15 cellular contexts compared by ENCODE assay signal in genomic region chr22:45270095-45271020, GRCh38. TPM values are rescaled to one million over a fixed set of nuclear protein-coding genes. Genes with fewer than 3 reads are reported as not detected.
DNase-seq lines count a peak whose midpoint lies in the region; ATAC-seq and TF ChIP-seq lines count a peak whose summit lies in the region.
"Had no signal": no experiment of that assay in that cellular context is flagged by ENCODE, and none has a peak within 500 bp of the region (broad histone marks: within the 10 kb centered on the region; RNA-seq: fewer than 3 reads in every experiment).

No MANE protein-coding gene starts in this region.

- TF ChIP-seq CTCF in progenitor cell of endocrine pancreas (IDR thresholded peaks at IDR 0.05; ENCODE audit: unreplicated experiment): no peak
- no peak for TF ChIP-seq CTCF in transverse colon (IDR thresholded peaks at IDR 0.05)
- TF ChIP-seq CTCF in lower leg skin (IDR thresholded peaks at IDR 0.05): no peak

- peak overlapping the region in 1 of 4 donors; percentile 86 for H3K27ac ChIP-seq in transverse colon
- H3K27ac ChIP-seq: neutrophil had no signal

- intact Hi-C loops in transverse colon (cut with DNase I; ENCODE audit: low total_unique reads): no loop called here
- intact Hi-C loops in lower leg skin (cut with DNase I; ENCODE audit: low total_unique reads): no loop called here

- peaks cover 5% of the 10 kb centered on the region for H3K4me1 Mint-ChIP-seq in T-helper 2 cell treated with Interferon-gamma antibody and Interleukin-4, amounts not matched to agents 5 μg/mL and 100 μg/mL, for 36 hours (ENCODE audit: low read depth)
- peaks cover 8 to 13% of the 10 kb centered on the region in 2 donors for H3K4me1 Mint-ChIP-seq in effector memory CD8-positive, alpha-beta T cell (ENCODE audit: low read depth in 2 of 2)
- H3K4me1 Mint-ChIP-seq in progenitor cell of endocrine pancreas (ENCODE audit: low read depth): peaks cover 9% of the 10 kb centered on the region

- in situ Hi-C loops in transverse colon (cut with MboI; ENCODE audit: low pct_ligation_motif_present in 1 of 4, low pct_unique_long_range_greater_than_20kb in 1 of 4, low sequenced_read_pairs in 3 of 4): loop anchor here in 2 of 4 donors (25.0 kb wide), 2 partner anchors 267 to 292 kb away; no protein-coding TSS in a partner anchor

- H3K9me3 Mint-ChIP-seq in T-helper 2 cell treated with Interferon-gamma antibody and Interleukin-4, amounts not matched to agents 5 μg/mL and 100 μg/mL, for 36 hours: no peaks in the 10 kb centered on the region
- H3K9me3 Mint-ChIP-seq in effector memory CD8-positive, alpha-beta T cell: no peaks in the 10 kb centered on the region
- H3K9me3 Mint-ChIP-seq in progenitor cell of endocrine pancreas (ENCODE audit: low read depth): no peaks in the 10 kb centered on the region

- H3K4me3 Mint-ChIP-seq in T-helper 2 cell treated with Interferon-gamma antibody and Interleukin-4, amounts not matched to agents 5 μg/mL and 100 μg/mL, for 36 hours: peak overlapping the region; percentile 69
- H3K4me3 Mint-ChIP-seq in effector memory CD8-positive, alpha-beta T cell: peak overlapping the region; percentile 77 to 89
- H3K4me3 Mint-ChIP-seq in progenitor cell of endocrine pancreas (ENCODE audit: low read depth): peak overlapping the region; percentile 76

- H3K27me3 ChIP-seq in transverse colon: peaks cover 5% of the 10 kb centered on the region
- H3K27me3 ChIP-seq: cardiac muscle cell had no signal

- H3K36me3 ChIP-seq in transverse colon: no peaks in the 10 kb centered on the region
- H3K36me3 ChIP-seq: cardiac muscle cell, neutrophil had no signal

- H3K27me3 Mint-ChIP-seq in T-helper 2 cell treated with Interferon-gamma antibody and Interleukin-4, amounts not matched to agents 5 μg/mL and 100 μg/mL, for 36 hours (ENCODE audit: low read depth): peaks cover 36% of the 10 kb centered on the region
- peaks cover 26 to 43% of the 10 kb centered on the region in 2 donors for H3K27me3 Mint-ChIP-seq in effector memory CD8-positive, alpha-beta T cell
- H3K27me3 Mint-ChIP-seq in progenitor cell of endocrine pancreas: peaks cover 24% of the 10 kb centered on the region

- TF ChIP-seq POLR2A in transverse colon (IDR thresholded peaks at IDR 0.05) (no peak), lower leg skin (IDR thresholded peaks at IDR 0.05) (no peak)

- peaks cover 22 to 52% (median 33%) of the 10 kb centered on the region in 4 donors for H3K4me1 ChIP-seq in transverse colon

- ATAC-seq in effector memory CD8-positive, alpha-beta T cell (replicated peaks): no peak

- H3K36me3 Mint-ChIP-seq in T-helper 2 cell treated with Interferon-gamma antibody and Interleukin-4, amounts not matched to agents 5 μg/mL and 100 μg/mL, for 36 hours (ENCODE audit: low read depth): no peaks in the 10 kb centered on the region
- H3K36me3 Mint-ChIP-seq in effector memory CD8-positive, alpha-beta T cell (ENCODE audit: insufficient read depth): peaks cover 6% of the 10 kb centered on the region
- no peaks in the 10 kb centered on the region for H3K36me3 Mint-ChIP-seq in progenitor cell of endocrine pancreas (ENCODE audit: insufficient read depth)

- no peak for DNase-seq in T-helper 2 cell treated with Interferon-gamma antibody and Interleukin-4, amounts not matched to agents 5 μg/mL and 100 μg/mL, for 36 hours (ENCODE audit: low spot score)
- no peak for DNase-seq in T-helper 2 cell
- peak; percentile 18 for DNase-seq in NCI-H69 (lab: John Stamatoyannopoulos, UW)
- no peak for DNase-seq in effector memory CD8-positive, alpha-beta T cell
- DNase-seq in progenitor cell of endocrine pancreas (ENCODE audit: low spot score, unreplicated experiment): no peak
- DNase-seq in transverse colon: no peak
- DNase-seq in NCI-H345 (lab: John Stamatoyannopoulos, UW): no peak
- DNase-seq in lower leg skin (ENCODE audit: low spot score in 2 of 2): no peak
- DNase-seq: activated CD4-positive, alpha-beta T cell treated with anti-CD3 and anti-CD28 coated beads for 1 hour; HCEC 1CT; NCI-H2171 had no signal

- no peak for TF ChIP-seq EP300 in transverse colon (IDR thresholded peaks at IDR 0.05; ENCODE audit: low read depth)

- H3K4me3 ChIP-seq in transverse colon (no peak overlapping the region), lower leg skin (ENCODE audit: low read depth, poor library complexity, severe bottlenecking) (no peak overlapping the region)

- no peaks in the 10 kb centered on the region for H3K9me3 ChIP-seq in transverse colon
- H3K9me3 ChIP-seq: neutrophil had no signal

- H3K27ac Mint-ChIP-seq in T-helper 2 cell treated with Interferon-gamma antibody and Interleukin-4, amounts not matched to agents 5 μg/mL and 100 μg/mL, for 36 hours: no peak overlapping the region
- no peak overlapping the region for H3K27ac Mint-ChIP-seq in effector memory CD8-positive, alpha-beta T cell
- H3K27ac Mint-ChIP-seq in progenitor cell of endocrine pancreas: no peak overlapping the region

- 85 to 90% methylated on average over 2 to 16 of the region's 16 CpGs for WGBS in transverse colon (ENCODE audit: low coverage in 1 of 2), 2 donors
- WGBS in lower leg skin, 2 donors: 78 to 85% methylated on average over 15 to 16 of the region's 16 CpGs

RNA-seq across cellular contexts. Expression of gene UPK3A, which starts 14.4 kb away (rescaled TPM):
- 0.57 and 1.9 TPM in 2 replicates for total RNA-seq in progenitor cell of endocrine pancreas
- under 1 TPM in 1 of 4 donors, not detected in 3; 0.79 TPM for total RNA-seq in transverse colon
- under 1 TPM in 1 of 4 donors, not detected in 3; 0.49 TPM for total RNA-seq in lower leg skin
- total RNA-seq: A172, M059J had no signal

RNA-seq across cellular contexts. Expression of gene KIAA0930, which starts 29.7 kb away (rescaled TPM):
- total RNA-seq in progenitor cell of endocrine pancreas: 44.1 and 45.3 TPM in 2 replicates
- total RNA-seq in transverse colon: 10 to 100 TPM; 18.0 to 51.2 (median 25.1) TPM
- total RNA-seq in lower leg skin: 100 to 1,000 TPM in 1 of 4 donors, 10 to 100 TPM in 3; 47.6 to 143 (median 96.8) TPM

RNA-seq across cellular contexts. Expression of gene FAM118A, which starts 39.4 kb away (rescaled TPM):
- total RNA-seq in progenitor cell of endocrine pancreas (122 and 131 TPM in 2 replicates), transverse colon (100 to 1,000 TPM in 2 of 4 donors, 10 to 100 TPM in 2; 46.0 to 424 (median 210) TPM), lower leg skin (10 to 100 TPM; 11.9 to 40.7 (median 25.0) TPM)
